In genomic region chr6:149646599-149646998, GRCh38 we compare ENCODE assay signal across 9 cellular contexts. TPM values are rescaled to one million over a fixed set of nuclear protein-coding genes. Genes with fewer than 3 reads are reported as not detected.
DNase-seq lines count a peak whose midpoint lies in the region; TF ChIP-seq lines count a peak whose summit lies in the region.
"Had no signal": no experiment of that assay in that cellular context is flagged by ENCODE, and none has a peak within 500 bp of the region (broad histone marks: within the 10 kb centered on the region; RNA-seq: fewer than 3 reads in every experiment).

No MANE protein-coding gene starts in this region.

- H3K4ac ChIP-seq in neuronal stem cell (ENCODE audit: low read length) = no peak overlapping the region

- no peak overlapping the region for H3K14ac ChIP-seq in neuronal stem cell (ENCODE audit: low read length)

- H3K9me3 ChIP-seq in endocrine pancreas (ENCODE audit: control insufficient read depth, low read length) (no peaks in the 10 kb centered on the region), neuronal stem cell (replicated peaks in 1 of 2; ENCODE audit: control insufficient read depth in 2 of 2, insufficient read depth in 1 of 2, low read depth in 1 of 2, low read length in 2 of 2) (no peaks in the 10 kb centered on the region), tibial artery (no peaks in the 10 kb centered on the region)

- H4K91ac ChIP-seq in neuronal stem cell (ENCODE audit: low read depth, low read length, poor library complexity) = no peak overlapping the region

- H3K4me3 ChIP-seq in GM08714 (ENCODE audit: low read length) (peak overlapping the region; percentile 95; the same call in 1 of the 2 replicates), endocrine pancreas (ENCODE audit: control insufficient read depth, insufficient read depth, low read length) (peak overlapping the region; percentile 96), neuronal stem cell (ENCODE audit: low read length in 2 of 2) (peak overlapping the region in 1 of 2 donors; percentile 87), tibial artery (peak overlapping the region in 1 of 2 donors; percentile 89)

- peaks cover 4% of the 10 kb centered on the region for H3K4me1 ChIP-seq in endocrine pancreas (ENCODE audit: control insufficient read depth, insufficient read depth, low read length)
- H3K4me1 ChIP-seq in neuronal stem cell (ENCODE audit: control insufficient read depth in 2 of 2, insufficient read depth in 1 of 2, low read depth in 1 of 2, low read length in 2 of 2) = peaks cover 0 to 5% of the 10 kb centered on the region in 2 donors
- peaks cover 0 to 15% (median 5%) of the 10 kb centered on the region in 4 donors for H3K4me1 ChIP-seq in tibial artery

- H3K9ac ChIP-seq in endocrine pancreas (ENCODE audit: control insufficient read depth, insufficient read depth, low read length) (no peak overlapping the region), neuronal stem cell (ENCODE audit: low read depth, low read length, poor library complexity) (no peak overlapping the region)

- H3K4me2 ChIP-seq in neuronal stem cell (ENCODE audit: insufficient read depth, low read length, poor library complexity, severe bottlenecking) = no peak overlapping the region

- H2AFZ ChIP-seq in neuronal stem cell (ENCODE audit: low read length) = peak overlapping the region; percentile 90

- no peak overlapping the region for H3K23ac ChIP-seq in neuronal stem cell (ENCODE audit: low read depth, low read length, poor library complexity)

- H3K27me3 ChIP-seq in endocrine pancreas (ENCODE audit: control insufficient read depth, insufficient read depth, low read length) (no peaks in the 10 kb centered on the region), neuronal stem cell (ENCODE audit: control insufficient read depth in 3 of 3, insufficient read depth in 3 of 3, low read depth in 1 of 3, low read length in 3 of 3) (no peaks in the 10 kb centered on the region), tibial artery (no peaks in the 10 kb centered on the region)

- H2BK15ac ChIP-seq in neuronal stem cell (ENCODE audit: low read length) = no peak overlapping the region

- WGBS in neuronal stem cell (ENCODE audit: extremely low coverage in 2 of 2, insufficient read length in 2 of 2, insufficient replicate concordance in 1 of 2), 2 donors = no CpG with 5 or more reads among the region's 3 CpGs

- no peak overlapping the region for H2BK12ac ChIP-seq in neuronal stem cell (ENCODE audit: low read length)

- H4K8ac ChIP-seq in neuronal stem cell (ENCODE audit: low read depth, low read length) = no peak overlapping the region

- H2BK120ac ChIP-seq in neuronal stem cell (ENCODE audit: low read depth, low read length) = no peak overlapping the region

- no peaks in the 10 kb centered on the region for H3K36me3 ChIP-seq in endocrine pancreas (ENCODE audit: control insufficient read depth, insufficient read depth, low read length)
- H3K36me3 ChIP-seq in neuronal stem cell (replicated peaks in 1 of 2; ENCODE audit: control insufficient read depth in 2 of 2, insufficient read depth in 2 of 2, low read length in 2 of 2) = no peaks in the 10 kb centered on the region
- H3K36me3 ChIP-seq in tibial artery = no peaks in the 10 kb centered on the region

- DNase-seq in OCI-M1 (lab: John Stamatoyannopoulos, UW) (peak; percentile 40), neuronal stem cell (ENCODE audit: low spot score) (no peak), dermis blood vessel endothelial cell (no peak), NCI-H510A (lab: John Stamatoyannopoulos, UW) (no peak), iPS-NIHi7 (ENCODE audit: extremely low spot score) (no peak), tibial artery (no peak)
- DNase-seq: NCI-H446 treated with DMSO at 0.1 percent for 48 hours had no signal

- H3K27ac ChIP-seq in neuronal stem cell (replicated peaks; ENCODE audit: low read length) (no peak overlapping the region), tibial artery (no peak overlapping the region)

- peaks cover 2% of the 10 kb centered on the region for H3K79me1 ChIP-seq in neuronal stem cell (ENCODE audit: low read depth, low read length)

- no peak overlapping the region for H3K18ac ChIP-seq in neuronal stem cell (ENCODE audit: low read length)

- H2AK5ac ChIP-seq in neuronal stem cell (ENCODE audit: low read depth, low read length) = no peak overlapping the region

- TF ChIP-seq CTCF in tibial artery (IDR thresholded peaks at IDR 0.05) = no peak

- no peak overlapping the region for H2BK5ac ChIP-seq in neuronal stem cell (ENCODE audit: low read length)

- intact Hi-C loops in tibial artery (cut with DNase I; ENCODE audit: low total_unique reads) = loop anchor here (10.0 kb wide), 1 partner anchor 82 kb away; the partner anchor contains the start of gene GINM1

RNA-seq across cellular contexts. Expression of gene KATNA1, which starts 1.9 kb away (rescaled TPM):
- 15.8 TPM for polyA plus RNA-seq in neuronal stem cell (2013, experiment 1 of 2)
- 16.3 TPM for polyA plus RNA-seq in neuronal stem cell (2013, experiment 2 of 2)
- total RNA-seq in dermis blood vessel endothelial cell = 20.3 and 22.8 TPM in 2 replicates
